9 cellular contexts compared by ENCODE assay signal in the genomic region with DNA sequence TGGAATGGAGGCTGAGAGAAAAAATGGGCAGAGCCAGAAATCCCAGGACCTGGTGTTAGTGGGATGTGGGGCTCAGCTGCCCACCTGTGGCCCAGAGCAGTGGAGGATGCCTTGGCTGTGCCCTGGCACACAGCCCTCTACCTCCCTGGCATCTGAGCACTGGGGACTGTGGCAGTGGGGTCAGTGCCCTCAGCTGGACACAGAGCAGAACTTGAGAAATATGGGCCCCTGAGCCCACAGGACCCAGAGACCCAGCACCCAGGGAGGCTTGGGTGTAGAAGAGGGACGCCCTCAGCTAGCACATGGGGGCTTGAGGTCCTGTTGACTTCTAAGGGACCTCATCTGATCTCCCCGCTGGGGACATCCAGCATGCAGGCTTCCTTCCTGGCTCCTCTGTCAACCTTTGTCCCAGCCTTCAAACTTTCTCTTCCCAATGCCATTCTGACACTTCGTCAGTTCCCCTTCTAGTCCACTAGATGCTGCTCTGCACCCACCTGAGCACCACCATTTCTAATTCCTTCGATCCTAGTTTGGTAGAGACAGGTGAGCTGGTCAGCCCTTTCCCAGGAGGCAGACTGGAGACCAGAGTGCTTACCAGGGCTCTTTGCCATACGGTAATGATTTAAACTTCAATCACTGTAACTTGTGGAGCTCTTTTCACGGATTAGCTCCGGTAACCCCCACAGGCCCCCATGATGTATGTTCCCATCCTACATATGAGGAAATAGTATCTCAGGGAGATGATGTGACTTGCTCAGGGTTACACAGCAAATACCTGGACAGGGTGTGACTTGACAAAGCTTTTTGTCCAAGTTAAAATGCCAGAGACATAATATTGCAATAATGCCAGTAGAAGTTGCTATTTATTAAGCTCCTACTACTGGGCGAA.
A peak's percentile ranks its signal among the peaks of the same experiment; 100 is the strongest.
DNase-seq lines count a peak whose midpoint lies in the region; ATAC-seq, FAIRE-seq and TF ChIP-seq lines count a peak whose summit lies in the region.
"Had no signal": no experiment of that assay in that cellular context is flagged by ENCODE, and none has a peak within 500 bp of the region (broad histone marks: within the 10 kb centered on the region; RNA-seq: fewer than 3 reads in every experiment).

No MANE protein-coding gene starts in this region.

- H3K9me3 ChIP-seq in A549, result 0 out of 3 replicates have a peak, but pooled peaks cover 2% of the 10 kb centered on the region

- no peak overlapping the region for H3K27ac Mint-ChIP-seq in neural crest cell (ENCODE audit: unreplicated experiment)
- H3K27ac Mint-ChIP-seq: activated naive CD4-positive, alpha-beta T cell treated with anti-CD3 and anti-CD28 coated beads, Interleukin-2, amount 50 U/mL, for 24 hours had no signal

- H3K4me3 ChIP-seq in A549, result no peak overlapping the region

- H3K27me3 Mint-ChIP-seq in neural crest cell (ENCODE audit: low read depth), result peaks cover 78% of the 10 kb centered on the region

- no peaks in the 10 kb centered on the region for H3K36me3 Mint-ChIP-seq in neural crest cell (ENCODE audit: low read depth)
- H3K36me3 Mint-ChIP-seq: activated naive CD4-positive, alpha-beta T cell treated with anti-CD3 and anti-CD28 coated beads, Interleukin-2, amount 50 U/mL, for 24 hours had no signal

- no peak for FAIRE-seq in A549 (lab: Jason Lieb, UNC)

- peak; percentile 75 to 81 for TF ChIP-seq RAD21 in A549 (conservative IDR thresholded peaks at IDR 0.05 in 1 of 2, IDR thresholded peaks at IDR 0.05 in 1 of 2)

- no peak overlapping the region for H3K4me3 Mint-ChIP-seq in neural crest cell
- H3K4me3 Mint-ChIP-seq: activated naive CD4-positive, alpha-beta T cell treated with anti-CD3 and anti-CD28 coated beads, Interleukin-2, amount 50 U/mL, for 24 hours had no signal

- DNase-seq in A549 (ENCODE audit: low read depth in 1 of 2, low spot score in 1 of 2) (peak; percentile 54), NCI-H510A (lab: John Stamatoyannopoulos, UW) (peak; percentile 13), dermis blood vessel endothelial cell (peak; percentile 52), neural crest cell (ENCODE audit: low read depth, low spot score) (no peak)

- H3K27ac ChIP-seq in A549, result no peak overlapping the region

- POLR2A ChIA-PET in A549 (lab: Yijun Ruan, JAX), result no interaction called here

- TF ChIP-seq POLR2A in A549 (IDR thresholded peaks at IDR 0.05; ENCODE audit: low read length), result no peak

- H3K4me1 ChIP-seq in A549, result no peaks in the 10 kb centered on the region

- no peak for TF ChIP-seq EP300 in A549 (IDR thresholded peaks at IDR 0.05)

- ATAC-seq in A549 (peak; percentile 87 to 88), HG02763 (IDR thresholded peaks at IDR 0.05; ENCODE audit: unreplicated experiment) (no peak), GM21619 (IDR thresholded peaks at IDR 0.05; ENCODE audit: unreplicated experiment) (no peak), GM18502 (IDR thresholded peaks at IDR 0.05; ENCODE audit: poor library complexity, unreplicated experiment) (no peak)

- no peaks in the 10 kb centered on the region for H3K4me1 Mint-ChIP-seq in neural crest cell
- H3K4me1 Mint-ChIP-seq: activated naive CD4-positive, alpha-beta T cell treated with anti-CD3 and anti-CD28 coated beads, Interleukin-2, amount 50 U/mL, for 24 hours had no signal

- 7% methylated on average over 8 of the region's 8 CpGs for WGBS in A549 (ENCODE audit: missing lambda C conversion rate)

- CTCF ChIA-PET in A549 (lab: Yijun Ruan, JAX), result interaction anchor here (0.6 to 4.6 kb wide), 32 partner anchors 10 to 1338 kb away, joined by 3 to 44 read pairs (median 4); no protein-coding TSS in a partner anchor

- H3K9me3 Mint-ChIP-seq in neural crest cell, result no peaks in the 10 kb centered on the region
- H3K9me3 Mint-ChIP-seq: activated naive CD4-positive, alpha-beta T cell treated with anti-CD3 and anti-CD28 coated beads, Interleukin-2, amount 50 U/mL, for 24 hours had no signal

- H3K4me2 ChIP-seq in A549, result 0 out of 3 replicates have a peak overlapping the region, but pooled peaks have one; percentile 29

- peak; percentile 66 for TF ChIP-seq CTCF in A549 (IDR thresholded peaks at IDR 0.05)
- peak; percentile 92 for TF ChIP-seq CTCF in GM12873 (IDR thresholded peaks at IDR 0.05; ENCODE audit: insufficient read depth, low read depth, low read length, missing control alignments)
- TF ChIP-seq CTCF in neural crest cell (conservative IDR thresholded peaks at IDR 0.05), result peak; percentile 74

TF ChIP-seq in A549, 52 proteins besides CTCF, POLR2A, EP300 and RAD21:
- TF ChIP-seq SMC3 (IDR thresholded peaks at IDR 0.05), result peak; percentile 45; the same call in 1 of the 3 replicates
- TF ChIP-seq RCOR1 (IDR thresholded peaks at IDR 0.05; ENCODE audit: low read depth, low read length), result no peak
- TF ChIP-seq, protein P1, sequence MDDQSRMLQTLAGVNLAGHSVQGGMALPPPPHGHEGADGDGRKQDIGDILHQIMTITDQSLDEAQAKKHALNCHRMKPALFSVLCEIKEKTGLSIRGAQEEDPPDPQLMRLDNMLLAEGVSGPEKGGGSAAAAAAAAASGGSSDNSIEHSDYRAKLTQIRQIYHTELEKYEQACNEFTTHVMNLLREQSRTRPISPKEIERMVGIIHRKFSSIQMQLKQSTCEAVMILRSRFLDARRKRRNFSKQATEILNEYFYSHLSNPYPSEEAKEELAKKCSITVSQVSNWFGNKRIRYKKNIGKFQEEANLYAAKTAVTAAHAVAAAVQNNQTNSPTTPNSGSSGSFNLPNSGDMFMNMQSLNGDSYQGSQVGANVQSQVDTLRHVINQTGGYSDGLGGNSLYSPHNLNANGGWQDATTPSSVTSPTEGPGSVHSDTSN (IDR thresholded peaks at IDR 0.05), result no peak

Comparison
In these comparisons a context has a peak if more than half of its experiments do, and no peak if none do; other contexts are left out.
1. ATAC-seq: peak in A549 (2 of 2); none in HG02763 (single experiment), GM21619 (single experiment) and GM18502 (single experiment).
2. Peak in every context shown above with its lines, with median percentiles within 50 percentile points of each other: CTCF ChIP-seq.